19 cellular contexts compared by ENCODE assay signal in the genomic region with DNA sequence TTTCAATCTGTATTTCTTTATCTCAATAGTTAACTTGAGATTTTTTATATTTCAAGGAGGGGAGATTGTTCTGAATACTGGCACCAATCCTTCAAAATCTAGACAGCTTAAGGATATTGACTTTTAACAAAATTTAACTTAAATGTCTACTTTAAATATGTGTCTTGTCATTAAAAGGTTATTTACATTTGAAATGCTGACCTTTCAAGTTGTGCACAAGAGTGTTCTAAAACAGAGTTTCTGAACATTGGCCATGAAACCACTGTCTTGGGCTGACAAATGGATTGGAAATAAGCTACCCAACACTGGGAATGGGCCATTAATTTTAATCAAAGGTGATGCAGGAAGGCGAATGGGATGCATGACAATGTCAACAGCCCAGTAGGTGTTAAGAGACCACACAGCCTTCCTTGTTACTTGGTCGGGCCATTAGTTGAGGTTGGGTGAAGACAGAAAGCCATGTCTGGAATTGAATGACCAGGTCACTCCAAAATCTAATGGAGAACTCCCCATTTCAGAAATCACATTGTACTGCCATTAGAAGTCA.
DNase-seq lines count a peak whose midpoint lies in the region; ATAC-seq, FAIRE-seq and TF ChIP-seq lines count a peak whose summit lies in the region.
"Had no signal": no experiment of that assay in that cellular context is flagged by ENCODE, and none has a peak within 500 bp of the region (broad histone marks: within the 10 kb centered on the region; RNA-seq: fewer than 3 reads in every experiment).

No MANE protein-coding gene starts in this region.

- TF ChIP-seq RAD21 in H1 (IDR thresholded peaks at IDR 0.05 in 1 of 2, conservative IDR thresholded peaks at IDR 0.05 in 1 of 2; ENCODE audit: low read depth in 2 of 2, low read length in 2 of 2) = no peak

- no peak overlapping the region for H4K5ac ChIP-seq in H1 (ENCODE audit: insufficient read length, low read depth, low read length)

- CTCF ChIA-PET in H1 (lab: Charles Lee; ENCODE audit: partially characterized antibody) = no interaction called here

- H3K9me3 ChIP-seq in HUES6 (ENCODE audit: control insufficient read depth, insufficient read depth, low read depth, low read length) = no peaks in the 10 kb centered on the region
- H3K9me3 ChIP-seq in H1 (ENCODE audit: insufficient read depth in 2 of 2, low read depth in 1 of 2, low read length in 1 of 2) = no peaks in the 10 kb centered on the region
- no peaks in the 10 kb centered on the region for H3K9me3 ChIP-seq in osteoblast (ENCODE audit: low read depth, low read length)
- H3K9me3 ChIP-seq in esophagus muscularis mucosa = no peaks in the 10 kb centered on the region
- H3K9me3 ChIP-seq: Caco-2 had no signal

- no peak overlapping the region for H3K4me3 Mint-ChIP-seq in GM23338
- H3K4me3 Mint-ChIP-seq in chondrocyte (ENCODE audit: unreplicated experiment) = no peak overlapping the region
- H3K4me3 Mint-ChIP-seq: CD4-positive, alpha-beta T cell had no signal

- FAIRE-seq in H1 (lab: Jason Lieb, UNC) = no peak
- FAIRE-seq: A204.1, D721Med, G401.6, GM12892, GM18507 had no signal

- no peak overlapping the region for H3K14ac ChIP-seq in H1 (ENCODE audit: insufficient read length)

- 76% methylated on average over 2 of the region's 2 CpGs; no CpG with 5 or more reads in 1 of the 2 experiments for WGBS in H1 (ENCODE audit: extremely low coverage in 1 of 2, insufficient coverage in 1 of 2, insufficient read length in 1 of 2, insufficient replicate concordance in 2 of 2, low coverage in 1 of 2, low lambda C conversion rate in 2 of 2, missing lambda C conversion rate in 1 of 2), 2 experiments
- WGBS in esophagus muscularis mucosa = 95% methylated on average over 2 of the region's 2 CpGs

- H3F3A ChIP-seq in GM23338 (replicated peaks; ENCODE audit: low read depth) = no peaks in the 10 kb centered on the region

- H4K91ac ChIP-seq in H1 (replicated peaks; ENCODE audit: insufficient read length, low read length) = no peak overlapping the region

- H3K27me3 ChIP-seq in GM23338 (ENCODE audit: insufficient read depth) (no peaks in the 10 kb centered on the region), HUES6 (ENCODE audit: control insufficient read depth, insufficient read depth, low read length) (no peaks in the 10 kb centered on the region), H1 (replicated peaks in 1 of 4; ENCODE audit: control insufficient read depth in 3 of 4, extremely low read depth in 1 of 4, insufficient read depth in 3 of 4, low read length in 3 of 4) (no peaks in the 10 kb centered on the region), osteoblast (ENCODE audit: insufficient read depth, low read length) (no peaks in the 10 kb centered on the region), esophagus muscularis mucosa (no peaks in the 10 kb centered on the region)

- H3K79me2 ChIP-seq in GM23338 (replicated peaks; ENCODE audit: insufficient read depth) (no peaks in the 10 kb centered on the region), H1 (ENCODE audit: control insufficient read depth in 1 of 2, insufficient read depth in 2 of 2, low read length in 2 of 2) (no peaks in the 10 kb centered on the region), osteoblast (ENCODE audit: insufficient read depth, low read length) (no peaks in the 10 kb centered on the region)

- H2AFZ ChIP-seq in GM23338 (no peak overlapping the region), H1 (ENCODE audit: low read length) (no peak overlapping the region), osteoblast (ENCODE audit: low read length) (no peak overlapping the region)

- no peak overlapping the region for H2BK20ac ChIP-seq in H1 (ENCODE audit: low read length)

- H3K4me3 ChIP-seq in GM23338 (no peak overlapping the region), HUES6 (ENCODE audit: low read depth, low read length) (no peak overlapping the region), H1 (ENCODE audit: extremely low read depth in 1 of 4, insufficient read depth in 2 of 4, low read depth in 3 of 4, low read length in 4 of 4) (no peak overlapping the region), osteoblast (ENCODE audit: insufficient read depth, low read length) (no peak overlapping the region), esophagus muscularis mucosa (no peak overlapping the region)

- H3K36me3 ChIP-seq in GM23338 (ENCODE audit: insufficient read depth) (no peaks in the 10 kb centered on the region), HUES6 (ENCODE audit: control insufficient read depth, insufficient read depth, low read length) (0 out of 2 replicates have a peak, but pooled peaks cover under 1% of the 10 kb centered on the region), H1 (ENCODE audit: control insufficient read depth in 2 of 4, insufficient read depth in 4 of 4, low read length in 3 of 4) (no peaks in the 10 kb centered on the region; a peak in 1 of 8 replicates), osteoblast (ENCODE audit: insufficient read depth, low read length) (no peaks in the 10 kb centered on the region), esophagus muscularis mucosa (no peaks in the 10 kb centered on the region)

- no peak overlapping the region for H4K8ac ChIP-seq in H1 (ENCODE audit: extremely low read depth, insufficient read depth, low read length)

- ATAC-seq in GM23338 (no peak; the same call in 1 of the 3 replicates), HG03175 (IDR thresholded peaks at IDR 0.05; ENCODE audit: unreplicated experiment) (no peak)

- H3K27me3 Mint-ChIP-seq in GM23338 (ENCODE audit: insufficient read depth, low read depth, poor library complexity) (peaks cover 3% of the 10 kb centered on the region), chondrocyte (ENCODE audit: low read depth) (no peaks in the 10 kb centered on the region)
- H3K27me3 Mint-ChIP-seq: CD4-positive, alpha-beta T cell had no signal

- POLR2A ChIA-PET in H1 (lab: Charles Lee; ENCODE audit: partially characterized antibody) = no interaction called here

- no peak for TF ChIP-seq POLR2A in H1 (IDR thresholded peaks at IDR 0.05; ENCODE audit: control extremely low read depth in 1 of 2, low read depth in 2 of 2, low read length in 2 of 2)
- no peak for TF ChIP-seq POLR2A in esophagus muscularis mucosa (IDR thresholded peaks at IDR 0.05; ENCODE audit: low read depth)

- no peak overlapping the region for H3K9ac ChIP-seq in HUES6 (ENCODE audit: low read length)
- H3K9ac ChIP-seq in H1 (replicated peaks in 1 of 4; ENCODE audit: extremely low read depth in 1 of 4, low read depth in 3 of 4, low read length in 3 of 4) = no peak overlapping the region

- H3K23ac ChIP-seq in H1 (ENCODE audit: insufficient read length) = no peak overlapping the region

- no peak overlapping the region for H2BK120ac ChIP-seq in H1 (replicated peaks; ENCODE audit: low read depth, low read length)

- H3K18ac ChIP-seq in H1 (ENCODE audit: extremely low read depth, low read length) = no peak overlapping the region

- intact Hi-C loops in esophagus muscularis mucosa (cut with DNase I) = no loop called here

- no peak overlapping the region for H2AK5ac ChIP-seq in H1 (ENCODE audit: low read depth, low read length)

- H3K4me1 ChIP-seq in GM23338 (ENCODE audit: insufficient read depth) (peaks cover 20% of the 10 kb centered on the region), HUES6 (ENCODE audit: control insufficient read depth, insufficient read depth, low read length) (peaks cover 6% of the 10 kb centered on the region; the same call in 1 of the 2 replicates), H1 (replicated peaks in 1 of 4; ENCODE audit: control insufficient read depth in 3 of 4, insufficient read depth in 4 of 4, low read length in 3 of 4) (peaks cover 0 to 2% (median 0%) of the 10 kb centered on the region in 4 experiments; a peak in 2 of 7 replicates), osteoblast (ENCODE audit: insufficient read depth, low read length) (no peaks in the 10 kb centered on the region), esophagus muscularis mucosa (no peaks in the 10 kb centered on the region)
- H3K4me1 ChIP-seq: Caco-2 had no signal

- H3K9me3 Mint-ChIP-seq in GM23338 (no peaks in the 10 kb centered on the region), chondrocyte (ENCODE audit: low read depth) (no peaks in the 10 kb centered on the region)
- H3K9me3 Mint-ChIP-seq: CD4-positive, alpha-beta T cell had no signal

- H3K36me3 Mint-ChIP-seq in GM23338 (ENCODE audit: low read depth) (no peaks in the 10 kb centered on the region), chondrocyte (ENCODE audit: low read depth) (peaks cover 4% of the 10 kb centered on the region)

- H4K20me1 ChIP-seq in GM23338 (replicated peaks; ENCODE audit: insufficient read depth) = no peaks in the 10 kb centered on the region
- no peaks in the 10 kb centered on the region for H4K20me1 ChIP-seq in H1 (replicated peaks in 1 of 2; ENCODE audit: control insufficient read depth in 1 of 2, insufficient read depth in 2 of 2, low read length in 2 of 2)
- no peaks in the 10 kb centered on the region for H4K20me1 ChIP-seq in osteoblast (ENCODE audit: insufficient read depth, low read length)

- no peak overlapping the region for H2BK15ac ChIP-seq in H1 (ENCODE audit: low read length)

- no peak overlapping the region for H3K4me2 ChIP-seq in GM23338
- H3K4me2 ChIP-seq in H1 (ENCODE audit: insufficient read depth in 1 of 2, low read depth in 2 of 2, low read length in 2 of 2) = 0 out of 4 replicates have a peak overlapping the region, but pooled peaks of 1 of the 2 experiments have one; percentile 6
- H3K4me2 ChIP-seq in osteoblast (ENCODE audit: insufficient read depth, low read length) = no peak overlapping the region

- H3K23me2 ChIP-seq in H1 (ENCODE audit: low read depth, low read length) = no peaks in the 10 kb centered on the region

- H3K27ac ChIP-seq in GM23338 (ENCODE audit: low read depth) = no peak overlapping the region
- peak overlapping the region; percentile 28; the same call in 1 of the 2 replicates for H3K27ac ChIP-seq in HUES6 (ENCODE audit: low read depth, low read length)
- H3K27ac ChIP-seq in H1 (ENCODE audit: low read depth, low read length) = no peak overlapping the region
- no peak overlapping the region for H3K27ac ChIP-seq in osteoblast (ENCODE audit: low read depth, low read length)
- H3K27ac ChIP-seq in esophagus muscularis mucosa (replicated peaks in 1 of 4) = no peak overlapping the region
- H3K27ac ChIP-seq: C4-2B, HL-60 had no signal

- peaks cover 15% of the 10 kb centered on the region for H3K4me1 Mint-ChIP-seq in GM23338
- no peaks in the 10 kb centered on the region for H3K4me1 Mint-ChIP-seq in chondrocyte (ENCODE audit: low read depth)

- no peaks in the 10 kb centered on the region for H3K9me2 ChIP-seq in GM23338 (ENCODE audit: insufficient read depth)

- no peak overlapping the region for H3K56ac ChIP-seq in H1 (replicated peaks; ENCODE audit: insufficient read length, low read depth, low read length)

- TF ChIP-seq EP300 in H1 (IDR thresholded peaks at IDR 0.05; ENCODE audit: borderline replicate concordance in 1 of 2, low read depth in 2 of 2, low read length in 2 of 2) = no peak
- TF ChIP-seq EP300 in esophagus muscularis mucosa (IDR thresholded peaks at IDR 0.05) = no peak

- H2BK5ac ChIP-seq in H1 (ENCODE audit: low read depth, low read length) = no peak overlapping the region

- H3K79me1 ChIP-seq in H1 (ENCODE audit: low read depth, low read length) = no peaks in the 10 kb centered on the region

- no peak overlapping the region for H3K4ac ChIP-seq in H1 (replicated peaks; ENCODE audit: insufficient read length, low read depth, low read length)

- H2BK12ac ChIP-seq in H1 (ENCODE audit: low read depth, low read length) = no peak overlapping the region

- no peak for TF ChIP-seq CTCF in GM23338 (conservative IDR thresholded peaks at IDR 0.05; ENCODE audit: low read depth in 2 of 2)
- no peak for TF ChIP-seq CTCF in H1 (IDR thresholded peaks at IDR 0.05; ENCODE audit: control extremely low read depth in 1 of 3, insufficient read depth in 1 of 3, low read depth in 1 of 3, low read length in 3 of 3)
- TF ChIP-seq CTCF in osteoblast (IDR thresholded peaks at IDR 0.05; ENCODE audit: extremely low read depth, low read depth, low read length) = no peak
- TF ChIP-seq CTCF in esophagus muscularis mucosa (IDR thresholded peaks at IDR 0.05) = no peak
- no peak for TF ChIP-seq CTCF in chondrocyte (IDR thresholded peaks at IDR 0.05)

- H3K27ac Mint-ChIP-seq in GM23338 (no peak overlapping the region), chondrocyte (ENCODE audit: unreplicated experiment) (no peak overlapping the region)
- H3K27ac Mint-ChIP-seq: CD4-positive, alpha-beta T cell had no signal

- peak; percentile 40 for DNase-seq in GM23338 (ENCODE audit: low spot score)
- DNase-seq in H1 (ENCODE audit: low read depth in 1 of 2, low spot score in 2 of 2) = no peak
- DNase-seq in osteoblast (ENCODE audit: insufficient read length, low spot score, missing footprints) = peak; percentile 17
- DNase-seq in esophagus muscularis mucosa (ENCODE audit: extremely low spot score) = no peak
- no peak for DNase-seq in chondrocyte (ENCODE audit: low spot score)
- DNase-seq: AML-193; Caco-2; CD4-positive, alpha-beta T cell; GOT3; HCEC 1CT had no signal

Comparison
In these comparisons a context has a peak if more than half of its experiments do, and no peak if none do; other contexts are left out.
1. DNase-seq: peak in GM23338 (single experiment) and osteoblast (single experiment); none in H1 (0 of 2), esophagus muscularis mucosa (single experiment) and chondrocyte (single experiment).